ENCODE assay signal across 22 cellular contexts in the genomic region with DNA sequence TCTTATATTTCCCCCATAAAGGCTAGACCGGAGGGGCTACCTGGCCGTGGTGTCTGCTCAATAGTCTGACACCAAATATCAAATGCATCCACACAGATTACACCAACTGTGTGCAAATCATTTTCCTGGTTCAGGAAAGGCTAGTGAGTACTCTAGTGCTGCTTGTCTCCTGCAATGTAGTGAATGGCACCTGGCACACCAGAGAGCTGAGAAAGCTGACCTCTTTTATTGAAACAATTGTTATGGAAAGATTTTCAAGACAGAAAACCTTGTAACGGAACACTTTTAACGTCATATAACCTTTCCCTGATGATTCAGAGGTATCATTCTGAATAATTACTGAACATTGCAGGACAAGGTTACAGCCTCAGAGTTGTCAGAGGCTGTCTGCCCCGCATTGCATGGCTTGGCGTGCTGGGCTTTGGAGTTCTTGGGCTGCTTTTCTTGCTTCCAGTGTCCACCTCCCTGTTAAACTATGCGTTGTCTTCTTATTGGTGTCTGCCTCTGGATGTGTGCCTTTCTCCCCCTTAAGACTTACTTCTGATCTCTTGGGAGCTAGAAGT. TPM values are rescaled to one million over a fixed set of nuclear protein-coding genes. Genes with fewer than 3 reads are reported as not detected.
DNase-seq lines count a peak whose midpoint lies in the region; ATAC-seq, FAIRE-seq and TF ChIP-seq lines count a peak whose summit lies in the region.
"Had no signal": no experiment of that assay in that cellular context is flagged by ENCODE, and none has a peak within 500 bp of the region (broad histone marks: within the 10 kb centered on the region; RNA-seq: fewer than 3 reads in every experiment).

No MANE protein-coding gene starts in this region.

- H3K27me3 ChIP-seq in keratinocyte (ENCODE audit: control insufficient read depth, extremely low read depth, insufficient read depth, low read length) = no peaks in the 10 kb centered on the region
- H3K27me3 ChIP-seq in sigmoid colon = no peaks in the 10 kb centered on the region
- H3K27me3 ChIP-seq: heart left ventricle had no signal

- peaks cover 2% of the 10 kb centered on the region for H3K79me2 ChIP-seq in keratinocyte (ENCODE audit: control insufficient read depth, insufficient read depth, low read length)

- no peaks in the 10 kb centered on the region for H3K9me3 ChIP-seq in keratinocyte (ENCODE audit: control insufficient read depth, low read depth, low read length)
- no peaks in the 10 kb centered on the region for H3K9me3 ChIP-seq in sigmoid colon
- H3K9me3 ChIP-seq: heart left ventricle had no signal

- H3K36me3 ChIP-seq in keratinocyte (ENCODE audit: control insufficient read depth in 2 of 2, extremely low read depth in 1 of 2, insufficient read depth in 2 of 2, low read length in 2 of 2) = peaks cover 37 to 67% of the 10 kb centered on the region in 2 experiments
- no peaks in the 10 kb centered on the region for H3K36me3 ChIP-seq in sigmoid colon

- no peak overlapping the region for H3K4me2 ChIP-seq in keratinocyte (ENCODE audit: control insufficient read depth, extremely low read depth, insufficient read depth, low read depth, low read length)

- H3K4me3 Mint-ChIP-seq in T-helper 1 cell treated with Interleukin-12 subunit alpha and Interleukin-12 subunit beta and Interleukin-4 antibody, amounts not matched to agents 30 μg/mL and 1 μg/mL, for 36 hours = no peak overlapping the region
- H3K4me3 Mint-ChIP-seq in activated T-cell treated with anti-CD3 and anti-CD28 coated beads, Interleukin-2, amount 50 U/mL, for 72 hours = peak overlapping the region; percentile 73 to 75
- H3K4me3 Mint-ChIP-seq: activated B cell treated with CpG ODN at 0.5 μM for 24 hours, memory B cell had no signal

- H3K4me3 ChIP-seq in keratinocyte (ENCODE audit: control insufficient read depth in 2 of 3, extremely low read depth in 1 of 3, insufficient read depth in 2 of 3, low read depth in 1 of 3, low read length in 3 of 3) = no peak overlapping the region
- no peak overlapping the region for H3K4me3 ChIP-seq in sigmoid colon
- H3K4me3 ChIP-seq: heart left ventricle had no signal

- no peak overlapping the region for H3K9ac ChIP-seq in keratinocyte (ENCODE audit: control insufficient read depth, extremely low read depth, insufficient read depth, low read length)

- WGBS in sigmoid colon, 2 donors = 87 to 90% methylated on average over 7 of the region's 7 CpGs

- H3K9me1 ChIP-seq in keratinocyte (ENCODE audit: control insufficient read depth, extremely low read depth, insufficient read depth, low read length) = peaks cover 10% of the 10 kb centered on the region

- dilution Hi-C loops in keratinocyte (cut with MboI; ENCODE audit: extremely low pct_ligation_motif_present, low sequenced_read_pairs) = no loop called here

- H3K27ac ChIP-seq in keratinocyte (ENCODE audit: control insufficient read depth, insufficient read depth, low read length) = no peak overlapping the region
- no peak overlapping the region for H3K27ac ChIP-seq in sigmoid colon
- H3K27ac ChIP-seq: C4-2B, heart left ventricle, HL-60 had no signal

- TF ChIP-seq EP300 in sigmoid colon (IDR thresholded peaks at IDR 0.05) = no peak

- peaks cover 49% of the 10 kb centered on the region for H3K4me1 Mint-ChIP-seq in T-helper 1 cell treated with Interleukin-12 subunit alpha and Interleukin-12 subunit beta and Interleukin-4 antibody, amounts not matched to agents 30 μg/mL and 1 μg/mL, for 36 hours (ENCODE audit: low read depth)
- H3K4me1 Mint-ChIP-seq in activated T-cell treated with anti-CD3 and anti-CD28 coated beads, Interleukin-2, amount 50 U/mL, for 72 hours (ENCODE audit: low read depth) = peaks cover 80% of the 10 kb centered on the region
- H3K4me1 Mint-ChIP-seq: activated B cell treated with CpG ODN at 0.5 μM for 24 hours had no signal

- H3K4me1 ChIP-seq in keratinocyte (ENCODE audit: control insufficient read depth, extremely low read depth, insufficient read depth, low read length) (peaks cover 44% of the 10 kb centered on the region), sigmoid colon (no peaks in the 10 kb centered on the region)
- H3K4me1 ChIP-seq: heart left ventricle had no signal

- ATAC-seq in activated T-cell treated with anti-CD3 and anti-CD28 coated beads, Interleukin-2, amount 50 U/mL, for 72 hours (replicated peaks in 1 of 2) = peak; percentile 92 to 96
- ATAC-seq in GM18520 (IDR thresholded peaks at IDR 0.05; ENCODE audit: unreplicated experiment) = no peak
- ATAC-seq: heart left ventricle, left colon had no signal

- no peaks in the 10 kb centered on the region for H3K9me3 Mint-ChIP-seq in T-helper 1 cell treated with Interleukin-12 subunit alpha and Interleukin-12 subunit beta and Interleukin-4 antibody, amounts not matched to agents 30 μg/mL and 1 μg/mL, for 36 hours
- no peaks in the 10 kb centered on the region for H3K9me3 Mint-ChIP-seq in activated T-cell treated with anti-CD3 and anti-CD28 coated beads, Interleukin-2, amount 50 U/mL, for 72 hours
- H3K9me3 Mint-ChIP-seq: activated B cell treated with CpG ODN at 0.5 μM for 24 hours, memory B cell had no signal

- TF ChIP-seq CTCF in keratinocyte (optimal IDR thresholded peaks at IDR 0.05 in 1 of 3, IDR thresholded peaks at IDR 0.05 in 1 of 3, conservative IDR thresholded peaks at IDR 0.05 in 1 of 3; ENCODE audit: extremely low read depth in 1 of 3, insufficient read depth in 2 of 3, low read length in 3 of 3) = no peak
- TF ChIP-seq CTCF in sigmoid colon (IDR thresholded peaks at IDR 0.05) = no peak

- intact Hi-C loops in sigmoid colon (cut with DNase I) = no loop called here
- intact Hi-C loops in head of caudate nucleus (cut with DNase I) = no loop called here

- no peaks in the 10 kb centered on the region for H3K27me3 Mint-ChIP-seq in T-helper 1 cell treated with Interleukin-12 subunit alpha and Interleukin-12 subunit beta and Interleukin-4 antibody, amounts not matched to agents 30 μg/mL and 1 μg/mL, for 36 hours (ENCODE audit: low read depth)
- no peaks in the 10 kb centered on the region for H3K27me3 Mint-ChIP-seq in activated T-cell treated with anti-CD3 and anti-CD28 coated beads, Interleukin-2, amount 50 U/mL, for 72 hours (ENCODE audit: low read depth)
- H3K27me3 Mint-ChIP-seq: activated B cell treated with CpG ODN at 0.5 μM for 24 hours, memory B cell had no signal

- H2AFZ ChIP-seq in keratinocyte (ENCODE audit: control insufficient read depth, low read length) = no peak overlapping the region

- TF ChIP-seq POLR2A in sigmoid colon (IDR thresholded peaks at IDR 0.05) = no peak

- DNase-seq in activated effector memory CD4-positive, alpha-beta T cell treated with anti-CD3 and anti-CD28 coated beads, Interleukin-2, amount 50 U/mL, for 16 hours = peak; percentile 66
- no peak for DNase-seq in activated effector memory CD4-positive, alpha-beta T cell treated with Interleukin-2 at 50 U/mL for 16 hours
- peak; percentile 68 to 70 for DNase-seq in activated T-cell treated with anti-CD3 and anti-CD28 coated beads, Interleukin-2, amount 50 U/mL, for 72 hours
- no peak for DNase-seq in keratinocyte (ENCODE audit: low read depth, low spot score)
- no peak for DNase-seq in sigmoid colon
- DNase-seq in head of caudate nucleus = no peak
- DNase-seq: activated B cell treated with CpG ODN at 0.5 μM for 24 hours, heart left ventricle, left colon, NCI-H1092 treated with DMSO at 0.1 percent for 48 hours, NCI-H2029 treated with DMSO at 0.1 percent for 48 hours, NCI-H226, NCI-H748 treated with DMSO at 0.1 percent for 48 hours, nucleus accumbens, T1000 had no signal

- no peaks in the 10 kb centered on the region for H4K20me1 ChIP-seq in keratinocyte (ENCODE audit: control insufficient read depth, extremely low read depth, insufficient read depth, low read length)

- FAIRE-seq in keratinocyte (lab: Jason Lieb, UNC) = peak; percentile 9
- FAIRE-seq: H54 had no signal

- peaks cover 47% of the 10 kb centered on the region for H3K36me3 Mint-ChIP-seq in T-helper 1 cell treated with Interleukin-12 subunit alpha and Interleukin-12 subunit beta and Interleukin-4 antibody, amounts not matched to agents 30 μg/mL and 1 μg/mL, for 36 hours (ENCODE audit: low read depth)
- H3K36me3 Mint-ChIP-seq in activated T-cell treated with anti-CD3 and anti-CD28 coated beads, Interleukin-2, amount 50 U/mL, for 72 hours (ENCODE audit: insufficient read depth in 2 of 2) = peaks cover 30 to 64% of the 10 kb centered on the region in 2 donors
- H3K36me3 Mint-ChIP-seq: memory B cell had no signal

- H3K27ac Mint-ChIP-seq in T-helper 1 cell treated with Interleukin-12 subunit alpha and Interleukin-12 subunit beta and Interleukin-4 antibody, amounts not matched to agents 30 μg/mL and 1 μg/mL, for 36 hours = peak overlapping the region; percentile 85
- peak overlapping the region; percentile 94 for H3K27ac Mint-ChIP-seq in activated T-cell treated with anti-CD3 and anti-CD28 coated beads, Interleukin-2, amount 50 U/mL, for 72 hours
- H3K27ac Mint-ChIP-seq: activated B cell treated with CpG ODN at 0.5 μM for 24 hours, memory B cell had no signal

RNA-seq across cellular contexts. Expression of a gene that starts 40.7 kb away (rescaled TPM):
- 100 to 1,000 TPM; 288 to 350 TPM for total RNA-seq in activated T-cell treated with anti-CD3 and anti-CD28 coated beads, Interleukin-2, amount 50 U/mL, for 72 hours
- polyA plus RNA-seq in keratinocyte = 15.8 to 32.4 TPM (median 17.0 TPM) in 3 replicates
- 27.9 TPM for polyA plus RNA-seq in keratinocyte (2011; ENCODE audit: low read depth)
- polyA plus RNA-seq in keratinocyte (2011; cell fraction: cytosol; rRNA removed) = 13.0 and 21.8 TPM in 2 replicates
- 67.6 and 79.0 TPM in 2 replicates for polyA plus RNA-seq in keratinocyte (2011; cell fraction: nucleus; rRNA removed)
- polyA plus RNA-seq in keratinocyte (2012; ENCODE audit: low replicate concordance) = 24.3 and 37.1 TPM in 2 replicates
- 13.7 to 55.7 TPM (median 18.8 TPM) in 3 replicates for polyA minus RNA-seq in keratinocyte
- polyA minus RNA-seq in keratinocyte (2011; cell fraction: cytosol; rRNA and poly(A)+ RNA removed) = 32.6 TPM
- polyA minus RNA-seq in keratinocyte (2011; cell fraction: nucleus; rRNA and poly(A)+ RNA removed) = 23.3 and 24.6 TPM in 2 replicates
- total RNA-seq in sigmoid colon = 10 to 100 TPM; 45.3 to 79.2 (median 53.1) TPM
- polyA plus RNA-seq in sigmoid colon = 10 to 100 TPM in 2 of 3 donors, 1 to 10 TPM in 1; 6.5 to 44.8 (median 16.8) TPM

RNA-seq across cellular contexts. Expression of a gene that starts 44.4 kb away (rescaled TPM):
- total RNA-seq in activated T-cell treated with anti-CD3 and anti-CD28 coated beads, Interleukin-2, amount 50 U/mL, for 72 hours = 100 to 1,000 TPM; 217 to 224 TPM
- polyA plus RNA-seq in keratinocyte = 29.0 to 94.7 TPM (median 43.3 TPM) in 3 replicates
- polyA plus RNA-seq in keratinocyte (2011; ENCODE audit: low read depth) = 10.2 TPM
- polyA plus RNA-seq in keratinocyte (2011; cell fraction: cytosol; rRNA removed) = 46.2 and 48.7 TPM in 2 replicates
- 69.6 and 86.5 TPM in 2 replicates for polyA plus RNA-seq in keratinocyte (2011; cell fraction: nucleus; rRNA removed)
- polyA plus RNA-seq in keratinocyte (2012; ENCODE audit: low replicate concordance) = 19.7 and 55.7 TPM in 2 replicates
- 39.0 to 158 TPM (median 72.7 TPM) in 3 replicates for polyA minus RNA-seq in keratinocyte
- 38.6 TPM for polyA minus RNA-seq in keratinocyte (2011; cell fraction: cytosol; rRNA and poly(A)+ RNA removed)
- polyA minus RNA-seq in keratinocyte (2011; cell fraction: nucleus; rRNA and poly(A)+ RNA removed) = 39.1 and 52.8 TPM in 2 replicates
- total RNA-seq in sigmoid colon = 1 to 10 TPM in 3 of 4 donors, under 1 TPM in 1; 0.71 to 2.5 (median 1.5) TPM
- polyA plus RNA-seq in sigmoid colon = 10 to 100 TPM; 36.0 to 69.1 (median 60.5) TPM
- total RNA-seq: temporal lobe had no signal

Comparison
In these comparisons a context has a peak if more than half of its experiments do, and no peak if none do; other contexts are left out.
1. DNase-seq: peak in activated effector memory CD4-positive, alpha-beta T cell treated with anti-CD3 and anti-CD28 coated beads, Interleukin-2, amount 50 U/mL, for 16 hours (single experiment) and activated T-cell treated with anti-CD3 and anti-CD28 coated beads, Interleukin-2, amount 50 U/mL, for 72 hours (2 of 2); none in activated effector memory CD4-positive, alpha-beta T cell treated with Interleukin-2 at 50 U/mL for 16 hours (single experiment), keratinocyte (single experiment), sigmoid colon (single experiment) and head of caudate nucleus (0 of 42).
2. RNA of a gene that starts 44.4 kb away (total RNA-seq): 217 to 224 TPM in activated T-cell treated with anti-CD3 and anti-CD28 coated beads, Interleukin-2, amount 50 U/mL, for 72 hours; 0.71 to 2.5 TPM in sigmoid colon; every median in the first group is over 10 times any median in the second.